1 cellular context compared by ENCODE assay signal in the genomic region with DNA sequence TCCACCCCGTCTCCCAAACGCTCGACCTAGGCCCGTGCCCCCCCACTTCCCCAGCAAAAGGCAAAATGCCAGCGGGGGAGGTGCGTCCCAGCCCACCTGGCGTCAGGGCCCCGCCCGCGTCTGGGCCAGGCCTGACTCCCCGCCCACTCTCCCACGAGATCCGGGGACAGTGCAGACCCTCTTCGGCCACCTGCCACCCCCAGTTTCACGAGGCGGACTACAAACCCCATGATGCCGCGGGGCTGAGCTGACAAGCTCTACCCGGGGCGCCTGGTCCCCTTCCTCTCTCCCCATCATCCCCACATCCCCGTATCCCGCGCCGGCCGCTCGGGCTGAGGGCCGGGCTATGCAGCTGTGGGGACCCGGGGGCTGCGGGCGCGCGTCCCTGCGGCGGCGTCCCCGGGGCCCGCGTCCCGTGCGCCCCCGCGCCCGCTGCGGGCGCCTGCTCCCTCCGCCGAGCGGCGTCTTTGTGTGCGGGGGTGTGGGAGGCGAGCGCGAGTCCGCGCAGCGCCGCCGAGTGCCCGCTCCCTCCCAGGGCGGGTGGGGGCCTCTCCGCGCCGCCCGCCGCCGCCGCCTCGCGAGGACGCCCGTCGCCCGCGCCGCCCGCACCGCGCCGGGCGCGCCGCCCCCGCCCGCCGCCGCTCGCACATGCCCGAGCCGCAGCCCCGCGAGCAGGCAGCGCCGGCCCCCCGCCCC.
A peak's percentile ranks its signal among the peaks of the same experiment; 100 is the strongest.
TF ChIP-seq lines count a peak whose summit lies in the region.

Gene ANKRD13B (plus strand): TSS at position 283 of the 696 bp plus-strand sequence. CDS start 490 bp downstream, outside the sequence.

TF ChIP-seq in HepG2, 621 proteins besides CTCF, POLR2A, EP300 and RAD21 (continued from another document and continues in another):
- no peak for TF ChIP-seq NONO (IDR thresholded peaks at IDR 0.05)
- no peak for TF ChIP-seq NONO (CRISPR knock-in tag; conservative IDR thresholded peaks at IDR 0.05)
- peak; percentile 86 for TF ChIP-seq ZNF143 (CRISPR knock-in tag; IDR thresholded peaks at IDR 0.05)
- TF ChIP-seq SNAPC2 (CRISPR knock-in tag; IDR thresholded peaks at IDR 0.05), result no peak
- TF ChIP-seq HMGXB3 (CRISPR knock-in tag; IDR thresholded peaks at IDR 0.05; ENCODE audit: borderline replicate concordance), result no peak
- TF ChIP-seq, protein P1, sequence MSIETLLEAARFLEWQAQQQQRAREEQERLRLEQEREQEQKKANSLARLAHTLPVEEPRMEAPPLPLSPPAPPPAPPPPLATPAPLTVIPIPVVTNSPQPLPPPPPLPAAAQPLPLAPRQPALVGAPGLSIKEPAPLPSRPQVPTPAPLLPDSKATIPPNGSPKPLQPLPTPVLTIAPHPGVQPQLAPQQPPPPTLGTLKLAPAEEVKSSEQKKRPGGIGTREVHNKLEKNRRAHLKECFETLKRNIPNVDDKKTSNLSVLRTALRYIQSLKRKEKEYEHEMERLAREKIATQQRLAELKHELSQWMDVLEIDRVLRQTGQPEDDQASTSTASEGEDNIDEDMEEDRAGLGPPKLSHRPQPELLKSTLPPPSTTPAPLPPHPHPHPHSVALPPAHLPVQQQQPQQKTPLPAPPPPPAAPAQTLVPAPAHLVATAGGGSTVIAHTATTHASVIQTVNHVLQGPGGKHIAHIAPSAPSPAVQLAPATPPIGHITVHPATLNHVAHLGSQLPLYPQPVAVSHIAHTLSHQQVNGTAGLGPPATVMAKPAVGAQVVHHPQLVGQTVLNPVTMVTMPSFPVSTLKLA (IDR thresholded peaks at IDR 0.05), result no peak
- TF ChIP-seq ZNF614 (CRISPR knock-in tag; IDR thresholded peaks at IDR 0.05; ENCODE audit: borderline replicate concordance), result no peak
- no peak for TF ChIP-seq ZNF781 (CRISPR knock-in tag; IDR thresholded peaks at IDR 0.05; ENCODE audit: borderline replicate concordance, not compliant biosample characterization)
- TF ChIP-seq NFAT5 (CRISPR knock-in tag; IDR thresholded peaks at IDR 0.05), result 0 out of 2 replicates have a peak, but pooled peaks have one; percentile 5
- no peak for TF ChIP-seq JUNB (CRISPR knock-in tag; IDR thresholded peaks at IDR 0.05; ENCODE audit: borderline replicate concordance)
- TF ChIP-seq SMYD3 (CRISPR knock-in tag; IDR thresholded peaks at IDR 0.05), result no peak
- 0 out of 2 replicates have a peak, but pooled peaks have one; percentile 6 for TF ChIP-seq TBX2 (CRISPR knock-in tag; IDR thresholded peaks at IDR 0.05; ENCODE audit: borderline replicate concordance)
- TF ChIP-seq ZNF3 (CRISPR knock-in tag; IDR thresholded peaks at IDR 0.05), result no peak
- no peak for TF ChIP-seq IRF9 (CRISPR knock-in tag; IDR thresholded peaks at IDR 0.05; ENCODE audit: borderline replicate concordance)
- TF ChIP-seq ZNF326 (CRISPR knock-in tag; IDR thresholded peaks at IDR 0.05; ENCODE audit: borderline replicate concordance), result no peak
- peak; percentile 86 for TF ChIP-seq ZNF740 (CRISPR knock-in tag; IDR thresholded peaks at IDR 0.05)
- no peak for TF ChIP-seq FOSL2 (CRISPR knock-in tag; IDR thresholded peaks at IDR 0.05)
- no peak for TF ChIP-seq SP140L (CRISPR knock-in tag; IDR thresholded peaks at IDR 0.05; ENCODE audit: borderline replicate concordance)
- TF ChIP-seq KAT7 (CRISPR knock-in tag; IDR thresholded peaks at IDR 0.05; ENCODE audit: borderline replicate concordance), result no peak
- TF ChIP-seq GATAD2A (CRISPR knock-in tag; IDR thresholded peaks at IDR 0.05), result no peak
- TF ChIP-seq, protein P2, sequence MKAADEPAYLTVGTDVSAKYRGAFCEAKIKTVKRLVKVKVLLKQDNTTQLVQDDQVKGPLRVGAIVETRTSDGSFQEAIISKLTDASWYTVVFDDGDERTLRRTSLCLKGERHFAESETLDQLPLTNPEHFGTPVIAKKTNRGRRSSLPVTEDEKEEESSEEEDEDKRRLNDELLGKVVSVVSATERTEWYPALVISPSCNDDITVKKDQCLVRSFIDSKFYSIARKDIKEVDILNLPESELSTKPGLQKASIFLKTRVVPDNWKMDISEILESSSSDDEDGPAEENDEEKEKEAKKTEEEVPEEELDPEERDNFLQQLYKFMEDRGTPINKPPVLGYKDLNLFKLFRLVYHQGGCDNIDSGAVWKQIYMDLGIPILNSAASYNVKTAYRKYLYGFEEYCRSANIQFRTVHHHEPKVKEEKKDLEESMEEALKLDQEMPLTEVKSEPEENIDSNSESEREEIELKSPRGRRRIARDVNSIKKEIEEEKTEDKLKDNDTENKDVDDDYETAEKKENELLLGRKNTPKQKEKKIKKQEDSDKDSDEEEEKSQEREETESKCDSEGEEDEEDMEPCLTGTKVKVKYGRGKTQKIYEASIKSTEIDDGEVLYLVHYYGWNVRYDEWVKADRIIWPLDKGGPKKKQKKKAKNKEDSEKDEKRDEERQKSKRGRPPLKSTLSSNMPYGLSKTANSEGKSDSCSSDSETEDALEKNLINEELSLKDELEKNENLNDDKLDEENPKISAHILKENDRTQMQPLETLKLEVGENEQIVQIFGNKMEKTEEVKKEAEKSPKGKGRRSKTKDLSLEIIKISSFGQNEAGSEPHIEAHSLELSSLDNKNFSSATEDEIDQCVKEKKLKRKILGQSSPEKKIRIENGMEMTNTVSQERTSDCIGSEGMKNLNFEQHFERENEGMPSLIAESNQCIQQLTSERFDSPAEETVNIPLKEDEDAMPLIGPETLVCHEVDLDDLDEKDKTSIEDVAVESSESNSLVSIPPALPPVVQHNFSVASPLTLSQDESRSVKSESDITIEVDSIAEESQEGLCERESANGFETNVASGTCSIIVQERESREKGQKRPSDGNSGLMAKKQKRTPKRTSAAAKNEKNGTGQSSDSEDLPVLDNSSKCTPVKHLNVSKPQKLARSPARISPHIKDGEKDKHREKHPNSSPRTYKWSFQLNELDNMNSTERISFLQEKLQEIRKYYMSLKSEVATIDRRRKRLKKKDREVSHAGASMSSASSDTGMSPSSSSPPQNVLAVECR (CRISPR knock-in tag; IDR thresholded peaks at IDR 0.05; ENCODE audit: borderline replicate concordance), result no peak; the same call in 1 of the 2 replicates
- no peak for TF ChIP-seq ZSCAN25 (CRISPR knock-in tag; IDR thresholded peaks at IDR 0.05)
- TF ChIP-seq RBM39 (IDR thresholded peaks at IDR 0.05; ENCODE audit: low read depth, low read length, poor library complexity, severe bottlenecking), result no peak
- TF ChIP-seq ZNF468 (CRISPR knock-in tag; IDR thresholded peaks at IDR 0.05), result no peak
- TF ChIP-seq TRAFD1 (CRISPR knock-in tag; IDR thresholded peaks at IDR 0.05; ENCODE audit: borderline replicate concordance), result no peak
- TF ChIP-seq, protein P3, sequence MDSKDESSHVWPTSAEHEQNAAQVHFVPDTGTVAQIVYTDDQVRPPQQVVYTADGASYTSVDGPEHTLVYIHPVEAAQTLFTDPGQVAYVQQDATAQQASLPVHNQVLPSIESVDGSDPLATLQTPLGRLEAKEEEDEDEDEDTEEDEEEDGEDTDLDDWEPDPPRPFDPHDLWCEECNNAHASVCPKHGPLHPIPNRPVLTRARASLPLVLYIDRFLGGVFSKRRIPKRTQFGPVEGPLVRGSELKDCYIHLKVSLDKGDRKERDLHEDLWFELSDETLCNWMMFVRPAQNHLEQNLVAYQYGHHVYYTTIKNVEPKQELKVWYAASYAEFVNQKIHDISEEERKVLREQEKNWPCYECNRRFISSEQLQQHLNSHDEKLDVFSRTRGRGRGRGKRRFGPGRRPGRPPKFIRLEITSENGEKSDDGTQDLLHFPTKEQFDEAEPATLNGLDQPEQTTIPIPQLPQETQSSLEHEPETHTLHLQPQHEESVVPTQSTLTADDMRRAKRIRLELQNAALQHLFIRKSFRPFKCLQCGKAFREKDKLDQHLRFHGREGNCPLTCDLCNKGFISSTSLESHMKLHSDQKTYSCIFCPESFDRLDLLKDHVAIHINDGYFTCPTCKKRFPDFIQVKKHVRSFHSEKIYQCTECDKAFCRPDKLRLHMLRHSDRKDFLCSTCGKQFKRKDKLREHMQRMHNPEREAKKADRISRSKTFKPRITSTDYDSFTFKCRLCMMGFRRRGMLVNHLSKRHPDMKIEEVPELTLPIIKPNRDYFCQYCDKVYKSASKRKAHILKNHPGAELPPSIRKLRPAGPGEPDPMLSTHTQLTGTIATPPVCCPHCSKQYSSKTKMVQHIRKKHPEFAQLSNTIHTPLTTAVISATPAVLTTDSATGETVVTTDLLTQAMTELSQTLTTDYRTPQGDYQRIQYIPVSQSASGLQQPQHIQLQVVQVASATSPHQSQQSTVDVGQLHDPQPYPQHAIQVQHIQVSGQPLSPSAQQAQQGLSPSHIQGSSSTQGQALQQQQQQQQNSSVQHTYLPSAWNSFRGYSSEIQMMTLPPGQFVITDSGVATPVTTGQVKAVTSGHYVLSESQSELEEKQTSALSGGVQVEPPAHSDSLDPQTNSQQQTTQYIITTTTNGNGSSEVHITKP (CRISPR knock-in tag; IDR thresholded peaks at IDR 0.05; ENCODE audit: low read depth), result no peak
- no peak for TF ChIP-seq HMGA1 (CRISPR knock-in tag; conservative IDR thresholded peaks at IDR 0.05)
- no peak for TF ChIP-seq ZNF496 (CRISPR knock-in tag; IDR thresholded peaks at IDR 0.05; ENCODE audit: insufficient replicate concordance)
